In the genomic region with DNA sequence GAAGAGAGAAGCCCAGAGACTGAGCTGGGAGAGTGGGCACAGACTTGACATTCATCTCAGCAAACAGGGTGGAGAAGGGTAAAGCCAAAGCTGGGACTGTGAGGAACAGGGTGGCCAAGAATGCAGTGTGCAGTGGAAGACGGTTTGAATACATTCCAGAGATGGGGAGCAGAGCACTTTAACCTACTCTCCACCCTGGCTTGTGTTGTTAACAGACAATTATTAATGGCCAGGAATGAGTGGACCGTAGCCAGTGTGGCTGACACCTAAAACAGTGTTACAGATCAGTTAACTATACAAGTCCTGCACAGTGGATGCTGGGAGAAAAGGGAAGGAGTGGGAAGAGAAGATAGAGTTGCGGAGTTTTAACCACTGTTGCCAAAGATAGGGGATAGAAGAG, we compare ENCODE assay signal across 22 cellular contexts. TPM values are rescaled to one million over a fixed set of nuclear protein-coding genes. Genes with fewer than 3 reads are reported as not detected.
DNase-seq lines count a peak whose midpoint lies in the region; ATAC-seq, FAIRE-seq and TF ChIP-seq lines count a peak whose summit lies in the region.
"Had no signal": no experiment of that assay in that cellular context is flagged by ENCODE, and none has a peak within 500 bp of the region (broad histone marks: within the 10 kb centered on the region; RNA-seq: fewer than 3 reads in every experiment).

No MANE protein-coding gene starts in this region.

- BruUV-seq in GM12878 (replicated peaks; lab: Mats Ljungman, UMichigan): no TSS peak

- no peak for TF ChIP-seq POLR2A in GM12878 (IDR thresholded peaks at IDR 0.05; ENCODE audit: low read depth, low read length)

- TF ChIP-seq CTCF in GM12878 (IDR thresholded peaks at IDR 0.05 in 2 of 3, conservative IDR thresholded peaks at IDR 0.05 in 1 of 3; ENCODE audit: control insufficient read depth in 2 of 3, extremely low read depth in 1 of 3, insufficient read depth in 1 of 3, low read depth in 3 of 3, low read length in 3 of 3): no peak

- H3K9ac ChIP-seq in GM12878 (ENCODE audit: control insufficient read depth, insufficient read depth, low read length) (no peak overlapping the region), trophoblast cell (ENCODE audit: low read length) (no peak overlapping the region), GM23248 (no peak overlapping the region)

- RAD21 ChIA-PET in GM12878 (lab: Charles Lee; ENCODE audit: unreplicated experiment): no interaction called here

- CTCF ChIA-PET in GM12878 (lab: Yijun Ruan, JAX): interaction anchor here (2.3 kb wide), 1 partner anchor 38 kb away, joined by 10 read pairs; no protein-coding TSS in a partner anchor

- peak overlapping the region; percentile 21 for H2BK120ac ChIP-seq in trophoblast cell (ENCODE audit: insufficient read depth, low read length, poor library complexity)

- H2AK5ac ChIP-seq in trophoblast cell (ENCODE audit: low read length): peak overlapping the region; percentile 61

- H3K27ac ChIP-seq in GM12878 (ENCODE audit: control insufficient read depth, insufficient read depth) (no peak overlapping the region), trophoblast cell (ENCODE audit: low read depth, low read length) (peak overlapping the region; percentile 52), GM23248 (no peak overlapping the region)
- H3K27ac ChIP-seq: ovary, right lobe of liver had no signal

- no peaks in the 10 kb centered on the region for H3K79me2 ChIP-seq in GM12878 (ENCODE audit: control insufficient read depth, insufficient read depth, low read length)
- peaks cover 2% of the 10 kb centered on the region for H3K79me2 ChIP-seq in trophoblast cell (ENCODE audit: control insufficient read depth, insufficient read depth, low read length, poor library complexity)
- H3K79me2 ChIP-seq in GM23248 (ENCODE audit: insufficient read depth): no peaks in the 10 kb centered on the region

- H3K27me3 ChIP-seq in GM12878 (replicated peaks in 1 of 2; ENCODE audit: control insufficient read depth in 2 of 2, insufficient read depth in 2 of 2, low read length in 1 of 2) (no peaks in the 10 kb centered on the region), trophoblast cell (ENCODE audit: insufficient read depth, low read length) (no peaks in the 10 kb centered on the region), GM23248 (replicated peaks; ENCODE audit: insufficient read depth) (no peaks in the 10 kb centered on the region)
- H3K27me3 ChIP-seq: ovary, right lobe of liver had no signal

- peaks cover 14% of the 10 kb centered on the region for H3K79me1 ChIP-seq in trophoblast cell (ENCODE audit: low read length)

- H3K4me1 ChIP-seq in GM12878 (ENCODE audit: control insufficient read depth, insufficient read depth, low read length): 0 out of 2 replicates have a peak, but pooled peaks cover 3% of the 10 kb centered on the region
- H3K4me1 ChIP-seq in trophoblast cell (ENCODE audit: control insufficient read depth in 1 of 2, insufficient read depth in 2 of 2, low read length in 2 of 2): peaks cover 18% of the 10 kb centered on the region in 2 experiments
- H3K4me1 ChIP-seq in GM23248 (ENCODE audit: insufficient read depth): peaks cover 20% of the 10 kb centered on the region

- WGBS in GM12878 (ENCODE audit: insufficient coverage, insufficient replicate concordance, low lambda C conversion rate, missing lambda C conversion rate): 81% methylated on average over 3 of the region's 3 CpGs
- WGBS in trophoblast cell (ENCODE audit: extremely low coverage, insufficient coverage, insufficient read length): no CpG with 5 or more reads among the region's 3 CpGs
- 95 to 97% methylated on average over 3 of the region's 3 CpGs for WGBS in GM23248 (ENCODE audit: low coverage in 1 of 2, low lambda C conversion rate in 2 of 2, missing lambda C conversion rate in 2 of 2), 2 experiments

- no peak overlapping the region for H3K18ac ChIP-seq in trophoblast cell (ENCODE audit: low read length)

- no peak overlapping the region for H3K23ac ChIP-seq in trophoblast cell (ENCODE audit: low read length)

- no peaks in the 10 kb centered on the region for H3K36me3 ChIP-seq in GM12878 (ENCODE audit: control insufficient read depth in 2 of 2, insufficient read depth in 2 of 2, low read length in 1 of 2)
- no peaks in the 10 kb centered on the region for H3K36me3 ChIP-seq in trophoblast cell (ENCODE audit: control insufficient read depth in 1 of 2, insufficient read depth in 2 of 2, low read length in 2 of 2)
- H3K36me3 ChIP-seq in GM23248 (ENCODE audit: low read depth): no peaks in the 10 kb centered on the region
- H3K36me3 ChIP-seq: ovary, right lobe of liver had no signal

- intact Hi-C loops in GM12878 (cut with micrococcal nuclease; ENCODE audit: unreplicated experiment): no loop called here

- peak overlapping the region; percentile 30 for H3K4ac ChIP-seq in trophoblast cell (ENCODE audit: low read depth, low read length)

- SMC1A ChIA-PET in GM12878 (lab: Charles Lee; ENCODE audit: uncharacterized antibody, unreplicated experiment): interaction anchor here (7.5 kb wide), 1 partner anchor 38 kb away, joined by 70 read pairs; no protein-coding TSS in a partner anchor

- H2BK5ac ChIP-seq in trophoblast cell (ENCODE audit: low read depth, low read length, poor library complexity): peak overlapping the region; percentile 36

- in situ Hi-C loops in GM12878 (cut with MboI): no loop called here
- in situ Hi-C loops in GM23248 (cut with MboI): no loop called here

- peak overlapping the region; percentile 70 for H3K14ac ChIP-seq in trophoblast cell (ENCODE audit: low read length)

- H3K4me3 ChIP-seq in GM12878: no peak overlapping the region
- no peak overlapping the region for H3K4me3 ChIP-seq in trophoblast cell (ENCODE audit: low read depth, low read length)
- no peak overlapping the region for H3K4me3 ChIP-seq in GM23248
- H3K4me3 ChIP-seq: ovary, right lobe of liver had no signal

- no peaks in the 10 kb centered on the region for H3K9me2 ChIP-seq in GM23248 (ENCODE audit: insufficient read depth)

- no peak for TF ChIP-seq EP300 in GM12878 (IDR thresholded peaks at IDR 0.05; ENCODE audit: borderline replicate concordance in 1 of 2, control insufficient read depth in 1 of 2, low read depth in 2 of 2, low read length in 2 of 2)

- H4K12ac ChIP-seq in trophoblast cell (ENCODE audit: low read depth, low read length): no peak overlapping the region

- peak overlapping the region; percentile 32 for H4K8ac ChIP-seq in trophoblast cell (ENCODE audit: low read depth, low read length)

- peak; percentile 27 for ATAC-seq in GM12878
- ATAC-seq in HG02642 (IDR thresholded peaks at IDR 0.05; ENCODE audit: poor library complexity, unreplicated experiment): no peak
- ATAC-seq: HCT116, right lobe of liver had no signal

- H2AFZ ChIP-seq in GM12878 (ENCODE audit: control insufficient read depth, low read depth, low read length): no peak overlapping the region
- H2AFZ ChIP-seq in trophoblast cell (ENCODE audit: insufficient read depth, low read length, poor library complexity): peak overlapping the region; percentile 35
- H2AFZ ChIP-seq in GM23248: no peak overlapping the region

- H3F3A ChIP-seq in GM23248 (ENCODE audit: insufficient read depth): peaks cover 20% of the 10 kb centered on the region

- no peak overlapping the region for H3K4me2 ChIP-seq in GM12878 (ENCODE audit: control insufficient read depth, insufficient read depth)
- H3K4me2 ChIP-seq in trophoblast cell (ENCODE audit: low read length): no peak overlapping the region
- H3K4me2 ChIP-seq in GM23248 (ENCODE audit: unreplicated experiment): no peak overlapping the region

- H2BK12ac ChIP-seq in trophoblast cell (ENCODE audit: low read length): peak overlapping the region; percentile 65

- no peak for FAIRE-seq in GM12878 (lab: Jason Lieb, UNC)
- FAIRE-seq: G401.6 had no signal

- TF ChIP-seq RAD21 in GM12878 (IDR thresholded peaks at IDR 0.05; ENCODE audit: insufficient read depth, low read depth, low read length): no peak

- peak overlapping the region; percentile 68 for H4K91ac ChIP-seq in trophoblast cell (ENCODE audit: low read depth, low read length)

- H3K9me3 ChIP-seq in GM12878 (replicated peaks; ENCODE audit: control insufficient read depth, insufficient read depth, low read length) (no peaks in the 10 kb centered on the region), trophoblast cell (ENCODE audit: insufficient read depth, low read depth, low read length) (no peaks in the 10 kb centered on the region), GM23248 (ENCODE audit: low read depth) (no peaks in the 10 kb centered on the region)
- H3K9me3 ChIP-seq: ovary, right lobe of liver had no signal

- POLR2A ChIA-PET in GM12878 (lab: Charles Lee): no interaction called here

- DNase-seq in HT-29 (ENCODE audit: low spot score): peak; percentile 66
- no peak for DNase-seq in GM12878 (ENCODE audit: low read depth, low spot score)
- peak; percentile 81 for DNase-seq in islet precursor cell
- no peak for DNase-seq in trophoblast cell
- DNase-seq in NOMO-1 (lab: John Stamatoyannopoulos, UW; ENCODE audit: unreplicated experiment in 2 of 2): no peak
- DNase-seq in GM23248: no peak
- DNase-seq: activated CD4-positive, alpha-beta memory T cell treated with anti-CD3 and anti-CD28 coated beads, Interleukin-2, amount 10 ng/mL, durations not matched to agents 7 days and 5 days; activated CD4-positive, CD25-positive, alpha-beta regulatory T cell; activated gamma-delta T cell treated with Interleukin-2 at 50 U/mL for 16 hours; activated T-cell treated with anti-CD3 and anti-CD28 coated beads for 4 hours; amniotic stem cell; CD4-positive, alpha-beta memory T cell; DMS153; Kasumi-1; NCI-H187 treated with DMSO at 0.1 percent for 48 hours; NCI-H748 treated with DMSO at 0.1 percent for 48 hours; ovary; right lobe of liver; stimulated activated CD4-positive, alpha-beta T cell treated with anti-CD3 and anti-CD28 coated beads, Interleukin-15, amount 100 ng/mL, for 24 hours had no signal

- H4K20me1 ChIP-seq in GM12878 (ENCODE audit: control insufficient read depth, insufficient read depth): no peaks in the 10 kb centered on the region
- no peaks in the 10 kb centered on the region for H4K20me1 ChIP-seq in GM23248 (ENCODE audit: insufficient read depth)

RNA-seq across cellular contexts. Expression of a gene that starts 7.4 kb away (rescaled TPM):
- total RNA-seq in HT-29 (2014; rRNA removed; shearing (Covaris generic)): 26.7 and 28.6 TPM in 2 replicates
- total RNA-seq in GM12878 (2013; cell fraction: nucleolus; rRNA removed): 61.0 and 61.9 TPM in 2 replicates
- total RNA-seq in GM12878 (2014; rRNA removed) (24.5 and 28.9 TPM in 2 replicates), GM12878 (2014; rRNA removed; fragmentation: Illumina TruSeq; extraction: Trizol) (32.6 and 34.7 TPM in 2 replicates), GM12878 (2021) (30.5 and 33.2 TPM in 2 replicates)
- 14.6 TPM for polyA plus RNA-seq in GM12878 (2011; ENCODE audit: low read depth)
- polyA plus RNA-seq in GM12878 (2011; rRNA removed) (39.6 and 61.5 TPM in 2 replicates), GM12878 (2014; fragmentation: Illumina TruSeq; extraction: Trizol) (28.1 and 37.0 TPM in 2 replicates), GM12878 (2014; fragmentation: Nextera tagmentation; extraction: Ambion mirVana) (1 to 10 TPM; 4.5 to 4.9 TPM), GM12878 (2014; rRNA removed) (18.5 and 21.5 TPM in 2 replicates), GM12878 (2016; fragmentation: Nextera tagmentation; extraction: Ambion mirVana) (10 to 100 TPM; 10.3 to 11.1 TPM), GM23248 (2016; fragmentation: Nextera tagmentation; extraction: Ambion mirVana) (13.0 TPM in 2 replicates)
- polyA plus RNA-seq in GM12878 (2011; cell fraction: cytosol; rRNA removed): 16.9 TPM in 2 replicates
- polyA plus RNA-seq in GM12878 (2011; cell fraction: nucleus; rRNA removed): 67.0 and 70.5 TPM in 2 replicates
- 18.3 and 20.1 TPM in 2 replicates for polyA plus RNA-seq in GM12878 (2012)
- polyA minus RNA-seq in GM12878 (2011; rRNA and poly(A)+ RNA removed): 41.6 and 46.1 TPM in 2 replicates
- 20.8 and 27.7 TPM in 2 replicates for polyA minus RNA-seq in GM12878 (2011; cell fraction: cytosol; rRNA and poly(A)+ RNA removed)
- polyA minus RNA-seq in GM12878 (2011; cell fraction: nucleus; rRNA and poly(A)+ RNA removed): 23.0 and 28.8 TPM in 2 replicates
- polyA plus RNA-seq in trophoblast cell (2013): 21.4 and 23.7 TPM in 2 replicates
- total RNA-seq in GM23248 (2014; rRNA removed; shearing (Covaris generic)): 44.1 and 48.3 TPM in 2 replicates

Comparison
In these comparisons a context has a peak if more than half of its experiments do, and no peak if none do; other contexts are left out.
1. DNase-seq: peak in HT-29 (single experiment) and islet precursor cell (single experiment); none in GM12878 (single experiment), trophoblast cell (0 of 2), NOMO-1 (0 of 2) and GM23248 (single experiment).